Comparison of ENCODE assay signal across 8 cellular contexts in genomic region chr2:42567806-42568429, GRCh38. TPM values are rescaled to one million over a fixed set of nuclear protein-coding genes. Genes with fewer than 3 reads are reported as not detected.
A peak's percentile ranks its signal among the peaks of the same experiment; 100 is the strongest.
DNase-seq lines count a peak whose midpoint lies in the region; ATAC-seq, FAIRE-seq and TF ChIP-seq lines count a peak whose summit lies in the region.

No MANE protein-coding gene starts in this region.

- peak overlapping the region; percentile 55 for H3K4me3 Mint-ChIP-seq in activated T-helper 17 cell treated with anti-CD3 and anti-CD28 coated beads, Interleukin-2, amount 50 U/mL, for 72 hours

- peaks cover 10% of the 10 kb centered on the region for H3K4me1 Mint-ChIP-seq in activated T-helper 17 cell treated with anti-CD3 and anti-CD28 coated beads, Interleukin-2, amount 50 U/mL, for 72 hours

- peaks cover 13% of the 10 kb centered on the region for H3K36me3 Mint-ChIP-seq in activated T-helper 17 cell treated with anti-CD3 and anti-CD28 coated beads, Interleukin-2, amount 50 U/mL, for 72 hours (ENCODE audit: low read depth)

- H3K9me3 Mint-ChIP-seq in activated T-helper 17 cell treated with anti-CD3 and anti-CD28 coated beads, Interleukin-2, amount 50 U/mL, for 72 hours: no peaks in the 10 kb centered on the region

- no peak for FAIRE-seq in RCC 7860 (lab: Jason Lieb, UNC)

- TF ChIP-seq CTCF in GM13977 (IDR thresholded peaks at IDR 0.05; ENCODE audit: extremely low read depth, insufficient read depth, missing control alignments): no peak

- TF ChIP-seq EP300 in Ishikawa (IDR thresholded peaks at IDR 0.05; ENCODE audit: borderline replicate concordance): no peak

- intact Hi-C loops in left ventricle myocardium superior (cut with micrococcal nuclease): no loop called here

- TF ChIP-seq RAD21 in Ishikawa (IDR thresholded peaks at IDR 0.05; ENCODE audit: low read depth): no peak

- in situ Hi-C loops in GM13977 (cut with MboI; ENCODE audit: low pct_unique_long_range_greater_than_20kb, low sequenced_read_pairs, unreplicated experiment): no loop called here

- no peaks in the 10 kb centered on the region for H3K27me3 Mint-ChIP-seq in activated T-helper 17 cell treated with anti-CD3 and anti-CD28 coated beads, Interleukin-2, amount 50 U/mL, for 72 hours

- DNase-seq in GM13977 (ENCODE audit: low spot score) (peak; percentile 76), left ventricle myocardium superior (peak; percentile 31), retina (peak; percentile 85), NCI-H1694 treated with DMSO at 0.1 percent for 48 hours (lab: John Stamatoyannopoulos, UW) (no peak), RCC 7860 (ENCODE audit: low spot score) (no peak)

- H3K27ac Mint-ChIP-seq in activated T-helper 17 cell treated with anti-CD3 and anti-CD28 coated beads, Interleukin-2, amount 50 U/mL, for 72 hours: peak overlapping the region; percentile 56

- ATAC-seq in GM21576 (IDR thresholded peaks at IDR 0.05; ENCODE audit: unreplicated experiment) (peak; percentile 71), left ventricle myocardium superior (peak; percentile 46)
- no peak for ATAC-seq in activated T-helper 17 cell treated with anti-CD3 and anti-CD28 coated beads, Interleukin-2, amount 50 U/mL, for 72 hours (replicated peaks)

TF ChIP-seq in Ishikawa, 13 proteins besides CTCF, POLR2A, EP300 and RAD21:
- peak; percentile 64; the same call in 1 of the 2 replicates for TF ChIP-seq ZBTB7A (IDR thresholded peaks at IDR 0.05; ENCODE audit: low read depth)
- no peak for TF ChIP-seq CEBPB (IDR thresholded peaks at IDR 0.05)

RNA-seq across cellular contexts. Expression of gene MTA3, which starts 0.5 kb away (rescaled TPM):
- 10 to 100 TPM; 22.7 to 30.9 TPM for total RNA-seq in activated T-helper 17 cell treated with anti-CD3 and anti-CD28 coated beads, Interleukin-2, amount 50 U/mL, for 72 hours
- total RNA-seq in left ventricle myocardium superior: 17.6 TPM

Comparison
In these comparisons a context has a peak if more than half of its experiments do, and no peak if none do; other contexts are left out.
1. DNase-seq: peak in GM13977 (single experiment), left ventricle myocardium superior (single experiment) and retina (single experiment); none in NCI-H1694 treated with DMSO at 0.1 percent for 48 hours (single experiment) and RCC 7860 (single experiment).